ENCODE assay signal across 1 cellular context in genomic region chr17:39737761-39738567, GRCh38.
TF ChIP-seq lines count a peak whose summit lies in the region.

GRB7 (plus strand) TSS chr17:39737938; CDS start chr17:39742302, 4,364 bp downstream.

TF ChIP-seq in HepG2, 621 proteins besides CTCF, POLR2A, EP300 and RAD21 (continued from another document and continues in another):
- TF ChIP-seq SMAD3 (CRISPR knock-in tag; IDR thresholded peaks at IDR 0.05) (0 out of 2 replicates have a peak, but pooled peaks have one; percentile 45), ZFYVE20 (CRISPR knock-in tag; IDR thresholded peaks at IDR 0.05; ENCODE audit: borderline replicate concordance, low read depth) (no peak), ZNF788 (CRISPR knock-in tag; IDR thresholded peaks at IDR 0.05; ENCODE audit: borderline replicate concordance) (0 out of 2 replicates have a peak, but pooled peaks have one; percentile 33), TRIM24 (CRISPR knock-in tag; IDR thresholded peaks at IDR 0.05) (no peak), ZNF777 (CRISPR knock-in tag; IDR thresholded peaks at IDR 0.05) (peak; percentile 67), ZNF724P (CRISPR knock-in tag; IDR thresholded peaks at IDR 0.05; ENCODE audit: borderline replicate concordance) (peak; percentile 16; the same call in 1 of the 2 replicates), NKX3-1 (CRISPR knock-in tag; IDR thresholded peaks at IDR 0.05) (peak; percentile 43; the same call in 1 of the 2 replicates), ELF3 (CRISPR knock-in tag; IDR thresholded peaks at IDR 0.05) (0 out of 2 replicates have a peak, but pooled peaks have one; percentile 5), ZNF576 (CRISPR knock-in tag; IDR thresholded peaks at IDR 0.05) (no peak), ZMAT5 (CRISPR knock-in tag; IDR thresholded peaks at IDR 0.05; ENCODE audit: borderline replicate concordance, low read depth) (no peak), SYNCRIP (IDR thresholded peaks at IDR 0.05; ENCODE audit: insufficient read depth, low read depth, low read length) (no peak), ZNF83 (CRISPR knock-in tag; IDR thresholded peaks at IDR 0.05; ENCODE audit: borderline replicate concordance) (no peak), ZSCAN5A (CRISPR knock-in tag; IDR thresholded peaks at IDR 0.05; ENCODE audit: borderline replicate concordance) (0 out of 2 replicates have a peak, but pooled peaks have one; percentile 62), ZNF512 (CRISPR knock-in tag; IDR thresholded peaks at IDR 0.05) (no peak), NFKBIZ (CRISPR knock-in tag; IDR thresholded peaks at IDR 0.05) (no peak), HNRNPLL (IDR thresholded peaks at IDR 0.05; ENCODE audit: low read depth, low read length, poor library complexity, severe bottlenecking) (peak; percentile 54), SMAD9 (CRISPR knock-in tag; IDR thresholded peaks at IDR 0.05) (0 out of 2 replicates have a peak, but pooled peaks have one; percentile 24), ZNF562 (CRISPR knock-in tag; IDR thresholded peaks at IDR 0.05; ENCODE audit: borderline replicate concordance) (no peak), CSRNP1 (CRISPR knock-in tag; IDR thresholded peaks at IDR 0.05) (peak; percentile 42), ZNF224 (CRISPR knock-in tag; IDR thresholded peaks at IDR 0.05) (peak; percentile 39; the same call in 1 of the 2 replicates), ZNF776 (CRISPR knock-in tag; IDR thresholded peaks at IDR 0.05) (0 out of 2 replicates have a peak, but pooled peaks have one; percentile 17), PBX2 (CRISPR knock-in tag; IDR thresholded peaks at IDR 0.05) (no peak), ETV5 (CRISPR knock-in tag; IDR thresholded peaks at IDR 0.05; ENCODE audit: borderline replicate concordance) (no peak), HNRNPUL1 (IDR thresholded peaks at IDR 0.05; ENCODE audit: low read depth, low read length) (no peak), TRAFD1 (CRISPR knock-in tag; IDR thresholded peaks at IDR 0.05; ENCODE audit: borderline replicate concordance) (no peak), FOXA3 (CRISPR knock-in tag; IDR thresholded peaks at IDR 0.05) (no peak), NR2C2 (CRISPR knock-in tag; IDR thresholded peaks at IDR 0.05; ENCODE audit: borderline replicate concordance) (0 out of 2 replicates have a peak, but pooled peaks have one; percentile 30), AHDC1 (CRISPR knock-in tag; IDR thresholded peaks at IDR 0.05; ENCODE audit: borderline replicate concordance) (no peak), BHLHE40 (IDR thresholded peaks at IDR 0.05; ENCODE audit: low read length) (no peak), ZNF30 (CRISPR knock-in tag; IDR thresholded peaks at IDR 0.05) (peak; percentile 84; the same call in 1 of the 2 replicates), HOXA5 (CRISPR knock-in tag; IDR thresholded peaks at IDR 0.05) (peak; percentile 77), JDP2 (CRISPR knock-in tag; IDR thresholded peaks at IDR 0.05; ENCODE audit: borderline replicate concordance) (no peak; the same call in 1 of the 2 replicates), PLRG1 (conservative IDR thresholded peaks at IDR 0.05) (no peak), MTF2 (CRISPR knock-in tag; IDR thresholded peaks at IDR 0.05; ENCODE audit: borderline replicate concordance) (peak; percentile 88; the same call in 1 of the 2 replicates), UBTF (CRISPR knock-in tag; IDR thresholded peaks at IDR 0.05) (peak; percentile 74), HNF4G (IDR thresholded peaks at IDR 0.05; ENCODE audit: borderline replicate concordance, low read depth, low read length) (no peak; the same call in 1 of the 2 replicates), HNF4G (CRISPR knock-in tag; IDR thresholded peaks at IDR 0.05; ENCODE audit: borderline replicate concordance, low read depth) (no peak), AGO1 (IDR thresholded peaks at IDR 0.05; ENCODE audit: low read depth, low read length, poor library complexity, severe bottlenecking) (peak; percentile 26), ZNF225 (CRISPR knock-in tag; IDR thresholded peaks at IDR 0.05) (no peak), ZBTB21 (CRISPR knock-in tag; IDR thresholded peaks at IDR 0.05) (no peak), ZSCAN21 (CRISPR knock-in tag; IDR thresholded peaks at IDR 0.05; ENCODE audit: borderline replicate concordance) (peak; percentile 58; the same call in 1 of the 2 replicates), BORCS8-MEF2B (CRISPR knock-in tag; IDR thresholded peaks at IDR 0.05) (peak; percentile 90), ZNF510 (CRISPR knock-in tag; IDR thresholded peaks at IDR 0.05; ENCODE audit: low read depth) (no peak), ZKSCAN8 (CRISPR knock-in tag; IDR thresholded peaks at IDR 0.05; ENCODE audit: borderline replicate concordance) (no peak; the same call in 1 of the 2 replicates)
